22 cellular contexts compared by ENCODE assay signal in the genomic region with DNA sequence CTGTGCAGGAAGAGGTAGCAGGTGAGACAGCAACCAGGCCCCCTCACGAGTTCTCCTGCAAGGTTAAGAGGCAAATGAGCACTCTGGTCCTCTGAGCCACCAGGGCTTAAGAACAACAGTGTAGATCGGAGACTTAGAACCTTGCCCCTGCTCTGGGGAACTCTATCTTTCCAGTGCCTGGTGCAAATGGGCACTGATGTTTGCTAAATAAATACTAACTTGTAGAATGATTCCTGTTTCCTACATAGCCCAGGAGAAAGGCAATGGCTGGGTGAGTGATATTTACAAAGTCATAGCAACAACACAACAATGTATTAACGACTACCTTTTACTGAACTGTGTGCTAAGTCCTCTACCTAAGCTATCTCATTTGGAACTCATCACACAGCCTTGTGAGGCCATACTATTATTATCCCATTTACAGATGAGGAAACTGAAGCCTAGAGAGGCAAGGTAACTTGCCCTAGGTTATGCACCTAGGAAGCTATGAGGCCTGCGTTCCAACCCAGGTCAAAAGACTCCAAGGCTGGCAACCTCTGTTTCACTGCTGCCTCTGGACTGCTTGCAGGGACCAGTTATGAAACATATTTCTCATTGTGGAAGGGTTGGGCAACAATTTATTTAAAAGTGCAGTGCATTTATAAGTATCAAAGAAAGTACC. TPM values are rescaled to one million over a fixed set of nuclear protein-coding genes. Genes with fewer than 3 reads are reported as not detected.
DNase-seq lines count a peak whose midpoint lies in the region; ATAC-seq and TF ChIP-seq lines count a peak whose summit lies in the region.
"Had no signal": no experiment of that assay in that cellular context is flagged by ENCODE, and none has a peak within 500 bp of the region (broad histone marks: within the 10 kb centered on the region; RNA-seq: fewer than 3 reads in every experiment).

No MANE protein-coding gene starts in this region.

- in situ Hi-C loops in IMR-90 (cut with MboI; ENCODE audit: low sequenced_read_pairs): no loop called here

- TF ChIP-seq POLR2A in IMR-90 (IDR thresholded peaks at IDR 0.05; ENCODE audit: low read depth, low read length): no peak

- H4K20me1 ChIP-seq in IMR-90 (ENCODE audit: insufficient read depth, low read length): peaks cover 68% of the 10 kb centered on the region; the same call in 1 of the 2 replicates
- H4K20me1 ChIP-seq in fibroblast of lung (ENCODE audit: control insufficient read depth, extremely low read depth, insufficient read depth, low read length): peaks cover 3% of the 10 kb centered on the region

- H4K8ac ChIP-seq in IMR-90 (ENCODE audit: low read depth in 2 of 2, low read length in 2 of 2): no peak overlapping the region

- no peaks in the 10 kb centered on the region for H3K36me3 ChIP-seq in IMR-90 (ENCODE audit: control insufficient read depth, insufficient read depth, low read length)
- peaks cover 6% of the 10 kb centered on the region for H3K36me3 ChIP-seq in fibroblast of lung (ENCODE audit: control insufficient read depth, insufficient read depth, low read length)
- no peaks in the 10 kb centered on the region for H3K36me3 ChIP-seq in rectal smooth muscle tissue (ENCODE audit: control insufficient read depth, insufficient read depth, low read length)
- H3K36me3 ChIP-seq: BLaER1 had no signal

- H3K27me3 ChIP-seq in IMR-90 (ENCODE audit: control insufficient read depth, insufficient read depth, low read length) (no peaks in the 10 kb centered on the region), fibroblast of lung (ENCODE audit: control insufficient read depth, insufficient read depth, low read length) (no peaks in the 10 kb centered on the region), rectal smooth muscle tissue (ENCODE audit: control insufficient read depth, insufficient read depth, low read length) (peaks cover 2% of the 10 kb centered on the region)

- H3K9me3 ChIP-seq in IMR-90 (ENCODE audit: control insufficient read depth, insufficient read depth, low read length) (no peaks in the 10 kb centered on the region), fibroblast of lung (ENCODE audit: control insufficient read depth, insufficient read depth, low read depth, low read length) (no peaks in the 10 kb centered on the region)

- peak overlapping the region; percentile 4 for H3K14ac ChIP-seq in IMR-90 (replicated peaks; ENCODE audit: low read depth, low read length)

- H3K79me2 ChIP-seq in fibroblast of lung (ENCODE audit: control insufficient read depth, insufficient read depth, low read length): peaks cover 99% of the 10 kb centered on the region

- no peak overlapping the region for H2AK9ac ChIP-seq in IMR-90 (replicated peaks; ENCODE audit: low read depth, low read length, poor library complexity)

- no peak overlapping the region for H2AK5ac ChIP-seq in IMR-90 (ENCODE audit: low read depth, low read length)

- peaks cover 22% of the 10 kb centered on the region for H3K9me1 ChIP-seq in IMR-90 (ENCODE audit: insufficient read depth, low read length)

- H3K56ac ChIP-seq in IMR-90 (ENCODE audit: extremely low read depth, insufficient read depth, low read length): no peak overlapping the region

- no TSS peak for BruUV-seq in IMR-90 (replicated peaks; lab: Mats Ljungman, UMichigan)

- H3K4me3 ChIP-seq in IMR-90 (ENCODE audit: insufficient read depth, low read depth, low read length) (no peak overlapping the region), fibroblast of lung (replicated peaks in 1 of 4; ENCODE audit: control extremely low read depth in 1 of 4, insufficient read depth in 1 of 4, low read depth in 3 of 4, low read length in 4 of 4) (peak overlapping the region in 1 of 4 experiments; percentile 30), rectal smooth muscle tissue (ENCODE audit: low read length) (peak overlapping the region; percentile 7)
- H3K4me3 ChIP-seq: BLaER1 had no signal

- dilution Hi-C loops in IMR-90 (cut with HindIII; ENCODE audit: low sequenced_read_pairs, unreplicated experiment): no loop called here

- H2BK20ac ChIP-seq in IMR-90 (ENCODE audit: low read depth, low read length): 0 out of 2 replicates have a peak overlapping the region, but pooled peaks have one; percentile 21

- H3K4ac ChIP-seq in IMR-90 (ENCODE audit: low read depth, low read length): no peak overlapping the region

- peaks cover 2 to 48% of the 10 kb centered on the region in 2 experiments; a peak in 3 of 4 replicates for H3K79me1 ChIP-seq in IMR-90 (ENCODE audit: low read depth in 1 of 2, low read length in 2 of 2)

- H4K91ac ChIP-seq in IMR-90 (ENCODE audit: insufficient read depth, low read depth, low read length): no peak overlapping the region

- H2BK15ac ChIP-seq in IMR-90 (ENCODE audit: low read depth, low read length): no peak overlapping the region

- H4K5ac ChIP-seq in IMR-90 (ENCODE audit: low read depth, low read length): no peak overlapping the region

- H3K9ac ChIP-seq in IMR-90 (ENCODE audit: low read depth, low read length) (no peak overlapping the region), fibroblast of lung (ENCODE audit: insufficient read depth, low read length) (no peak overlapping the region), rectal smooth muscle tissue (ENCODE audit: low read length) (no peak overlapping the region)
- H3K9ac ChIP-seq: BLaER1 had no signal

- H2AFZ ChIP-seq in IMR-90 (replicated peaks; ENCODE audit: low read length, poor library complexity) (no peak overlapping the region), fibroblast of lung (ENCODE audit: low read length) (no peak overlapping the region)

- no peak overlapping the region for H3K18ac ChIP-seq in IMR-90 (ENCODE audit: low read depth, low read length)

- H3K4me1 ChIP-seq in IMR-90 (ENCODE audit: control insufficient read depth, insufficient read depth, low read length) (peaks cover 11% of the 10 kb centered on the region), fibroblast of lung (ENCODE audit: control insufficient read depth, extremely low read depth, insufficient read depth, low read length) (peaks cover 11% of the 10 kb centered on the region), rectal smooth muscle tissue (ENCODE audit: control insufficient read depth, insufficient read depth, low read length) (peaks cover 9% of the 10 kb centered on the region)

- peak overlapping the region; percentile 3 for H2BK5ac ChIP-seq in IMR-90 (ENCODE audit: low read depth, low read length, poor library complexity, severe bottlenecking)

- DNase-seq in DMS153 (lab: John Stamatoyannopoulos, UW): peak; percentile 41
- no peak for DNase-seq in IMR-90
- DNase-seq in fibroblast of lung (ENCODE audit: low read depth in 2 of 2): no peak
- DNase-seq in NCI-H2196 (lab: John Stamatoyannopoulos, UW; ENCODE audit: unreplicated experiment): no peak
- no peak for DNase-seq in AG20443 (ENCODE audit: low spot score)
- DNase-seq: activated CD4-positive, alpha-beta T cell treated with anti-CD3 and anti-CD28 coated beads, Interleukin-2, amount 50 U/mL, for 48 hours; activated naive CD4-positive, alpha-beta T cell; amygdala; effector CD8-positive, alpha-beta T cell; H7; MM.1S; NCI-H1930; NCI-H524 treated with DMSO at 0.1 percent for 48 hours; OCI-M1; right cardiac atrium; stimulated activated CD4-positive, alpha-beta T cell treated with anti-CD3 and anti-CD28 coated beads, Interleukin-15, amount 100 ng/mL, for 24 hours; T-helper 17 cell had no signal

- ATAC-seq in IMR-90 (ENCODE audit: low read depth) (no peak), GM21526 (IDR thresholded peaks at IDR 0.05; ENCODE audit: low FRiP score, unreplicated experiment) (no peak)
- ATAC-seq: esophagus mucosa, right cardiac atrium, T-helper 17 cell had no signal

- intact Hi-C loops in IMR-90 (cut with micrococcal nuclease): no loop called here

- POLR2A ChIA-PET in IMR-90 (lab: Charles Lee; ENCODE audit: unreplicated experiment): interaction anchor here (0.6 kb wide), 1 partner anchor 921 kb away, joined by 3 read pairs; no protein-coding TSS in a partner anchor

- CTCF ChIA-PET in IMR-90 (lab: Yijun Ruan, JAX): interaction anchor here (0.6 kb wide), 2 partner anchors 30 to 177 kb away, joined by 4 to 5 read pairs; no protein-coding TSS in a partner anchor

- no peak overlapping the region for H2BK120ac ChIP-seq in IMR-90 (ENCODE audit: low read depth, low read length)

- H3K23ac ChIP-seq in IMR-90 (ENCODE audit: low read depth, low read length): peak overlapping the region; percentile 81

- H3K27ac ChIP-seq in IMR-90 (ENCODE audit: insufficient read depth, low read length): no peak overlapping the region
- H3K27ac ChIP-seq in fibroblast of lung (ENCODE audit: insufficient read depth, low read length): no peak overlapping the region
- no peak overlapping the region for H3K27ac ChIP-seq in rectal smooth muscle tissue (ENCODE audit: low read depth, low read length)
- H3K27ac ChIP-seq: BLaER1 had no signal

- WGBS in IMR-90 (ENCODE audit: extremely low coverage in 2 of 2, insufficient read length in 1 of 2), 2 experiments: 70% methylated on average over 2 of the region's 4 CpGs; no CpG with 5 or more reads in 1 of the 2 experiments

- TF ChIP-seq CTCF in IMR-90 (conservative IDR thresholded peaks at IDR 0.05; ENCODE audit: low read depth, low read length) (no peak), fibroblast of lung (conservative IDR thresholded peaks at IDR 0.05 in 1 of 2, IDR thresholded peaks at IDR 0.05 in 1 of 2; ENCODE audit: low read depth in 1 of 2, low read length in 2 of 2) (no peak)

- no peak for TF ChIP-seq RAD21 in IMR-90 (IDR thresholded peaks at IDR 0.05; ENCODE audit: low read length)

- H3K4me2 ChIP-seq in IMR-90 (ENCODE audit: low read depth, low read length) (no peak overlapping the region), fibroblast of lung (ENCODE audit: extremely low read depth, insufficient read depth, low read length) (peak overlapping the region; percentile 56)
- H3K4me2 ChIP-seq: BLaER1 had no signal

TF ChIP-seq in IMR-90, 13 proteins besides CTCF, POLR2A, EP300 and RAD21 (continues in another document):
- TF ChIP-seq CHD1 (IDR thresholded peaks at IDR 0.05; ENCODE audit: low read depth, low read length) (no peak), MAZ (IDR thresholded peaks at IDR 0.05; ENCODE audit: borderline replicate concordance, low read depth, low read length) (no peak), MAFK (IDR thresholded peaks at IDR 0.05; ENCODE audit: low read depth, low read length) (no peak), CEBPB (IDR thresholded peaks at IDR 0.05; ENCODE audit: low read depth, low read length) (no peak), BHLHE40 (IDR thresholded peaks at IDR 0.05; ENCODE audit: low read depth, low read length) (no peak), RFX5 (IDR thresholded peaks at IDR 0.05; ENCODE audit: low read depth, low read length) (no peak), NFE2L2 (IDR thresholded peaks at IDR 0.05; ENCODE audit: low read depth, low read length) (no peak), RCOR1 (IDR thresholded peaks at IDR 0.05; ENCODE audit: insufficient replicate concordance, low read length) (no peak)

RNA-seq across cellular contexts. Expression of a gene that starts 4.3 kb away (rescaled TPM):
- total RNA-seq in IMR-90 (2012; rRNA removed) (136 and 170 TPM in 2 replicates), fibroblast of lung (53.4 and 109 TPM in 2 replicates)
- polyA plus RNA-seq in IMR-90 (2012; rRNA removed) (57.7 and 64.3 TPM in 2 replicates), fibroblast of lung (125 and 153 TPM in 2 replicates)
- 23.4 and 27.5 TPM in 2 replicates for polyA plus RNA-seq in IMR-90 (2012; cell fraction: cytosol; rRNA removed)
- 31.8 and 116 TPM in 2 replicates for polyA plus RNA-seq in IMR-90 (2012; cell fraction: nucleus; rRNA removed; ENCODE audit: low replicate concordance)
- polyA plus RNA-seq in fibroblast of lung (2012): 58.7 and 73.2 TPM in 2 replicates
- polyA minus RNA-seq in fibroblast of lung (ENCODE audit: low replicate concordance): 71.4 and 106 TPM in 2 replicates
- total RNA-seq: mononuclear cell, T-helper 17 cell had no signal
